Comparison of ENCODE assay signal across 18 cellular contexts in genomic region chr4:71541541-71541940, GRCh38.
DNase-seq lines count a peak whose midpoint lies in the region; ATAC-seq and TF ChIP-seq lines count a peak whose summit lies in the region.
"Had no signal": no experiment of that assay in that cellular context is flagged by ENCODE, and none has a peak within 500 bp of the region (broad histone marks: within the 10 kb centered on the region; RNA-seq: fewer than 3 reads in every experiment).

No MANE protein-coding gene starts in this region.

- no peak overlapping the region for H2BK120ac ChIP-seq in neuronal stem cell (ENCODE audit: low read depth, low read length)

- intact Hi-C loops in head of caudate nucleus (cut with DNase I), result no loop called here

- H3K36me3 ChIP-seq in GM23338 (ENCODE audit: insufficient read depth) (no peaks in the 10 kb centered on the region), neuronal stem cell (replicated peaks in 1 of 2; ENCODE audit: control insufficient read depth in 2 of 2, insufficient read depth in 2 of 2, low read length in 2 of 2) (no peaks in the 10 kb centered on the region), MG63 (no peaks in the 10 kb centered on the region)
- H3K36me3 ChIP-seq: BE2C had no signal

- H3K4me3 Mint-ChIP-seq in GM23338, result no peak overlapping the region
- H3K4me3 Mint-ChIP-seq: CD14-positive monocyte; CD4-positive, alpha-beta memory T cell; HFFc6; IgD-negative memory B cell had no signal

- H3K27me3 ChIP-seq in GM23338 (ENCODE audit: insufficient read depth), result no peaks in the 10 kb centered on the region
- H3K27me3 ChIP-seq in neuronal stem cell (ENCODE audit: control insufficient read depth in 3 of 3, insufficient read depth in 3 of 3, low read depth in 1 of 3, low read length in 3 of 3), result no peaks in the 10 kb centered on the region
- no peaks in the 10 kb centered on the region for H3K27me3 ChIP-seq in MG63
- H3K27me3 ChIP-seq: BE2C had no signal

- H2AFZ ChIP-seq in GM23338 (0 out of 2 replicates have a peak overlapping the region, but pooled peaks have one; percentile 38), neuronal stem cell (ENCODE audit: low read length) (peak overlapping the region; percentile 81)

- H3K14ac ChIP-seq in neuronal stem cell (ENCODE audit: low read length), result no peak overlapping the region

- no peaks in the 10 kb centered on the region for H3F3A ChIP-seq in GM23338 (replicated peaks; ENCODE audit: low read depth)

- H3K18ac ChIP-seq in neuronal stem cell (ENCODE audit: low read length), result no peak overlapping the region

- H2BK12ac ChIP-seq in neuronal stem cell (ENCODE audit: low read length), result no peak overlapping the region

- no CpG with 5 or more reads among the region's 2 CpGs for WGBS in neuronal stem cell (ENCODE audit: extremely low coverage in 2 of 2, insufficient read length in 2 of 2, insufficient replicate concordance in 1 of 2), 2 donors

- no peaks in the 10 kb centered on the region for H3K4me1 ChIP-seq in GM23338 (ENCODE audit: insufficient read depth)
- peaks cover 0 to 12% of the 10 kb centered on the region in 2 donors for H3K4me1 ChIP-seq in neuronal stem cell (ENCODE audit: control insufficient read depth in 2 of 2, insufficient read depth in 1 of 2, low read depth in 1 of 2, low read length in 2 of 2)
- H3K4me1 ChIP-seq: BE2C had no signal

- H3K4me2 ChIP-seq in GM23338 (no peak overlapping the region), neuronal stem cell (ENCODE audit: insufficient read depth, low read length, poor library complexity, severe bottlenecking) (no peak overlapping the region)

- ATAC-seq in GM23338 (no peak), GM21447 (IDR thresholded peaks at IDR 0.05; ENCODE audit: unreplicated experiment) (no peak)

- no peak for TF ChIP-seq CTCF in GM23338 (conservative IDR thresholded peaks at IDR 0.05; ENCODE audit: low read depth in 2 of 2)

- H3K27ac Mint-ChIP-seq in GM23338, result no peak overlapping the region
- H3K27ac Mint-ChIP-seq: CD4-positive, alpha-beta memory T cell; HFFc6; IgD-negative memory B cell had no signal

- H3K9ac ChIP-seq in neuronal stem cell (ENCODE audit: low read depth, low read length, poor library complexity), result no peak overlapping the region

- H3K79me2 ChIP-seq in GM23338 (replicated peaks; ENCODE audit: insufficient read depth), result no peaks in the 10 kb centered on the region

- H3K27ac ChIP-seq in GM23338 (ENCODE audit: low read depth), result no peak overlapping the region
- no peak overlapping the region for H3K27ac ChIP-seq in neuronal stem cell (replicated peaks; ENCODE audit: low read length)

- H3K4ac ChIP-seq in neuronal stem cell (ENCODE audit: low read length), result no peak overlapping the region

- H3K9me2 ChIP-seq in GM23338 (ENCODE audit: insufficient read depth), result no peaks in the 10 kb centered on the region

- no peaks in the 10 kb centered on the region for H3K36me3 Mint-ChIP-seq in GM23338 (ENCODE audit: low read depth)
- H3K36me3 Mint-ChIP-seq: CD14-positive monocyte; CD4-positive, alpha-beta memory T cell; IgD-negative memory B cell had no signal

- no peaks in the 10 kb centered on the region for H3K9me3 Mint-ChIP-seq in GM23338
- H3K9me3 Mint-ChIP-seq: HFFc6 had no signal

- no peak overlapping the region for H2BK5ac ChIP-seq in neuronal stem cell (ENCODE audit: low read length)

- no peak overlapping the region for H2AK5ac ChIP-seq in neuronal stem cell (ENCODE audit: low read depth, low read length)

- no peak for DNase-seq in GM23338 (ENCODE audit: low spot score)
- DNase-seq in head of caudate nucleus, result peak in 27 of 42 donors; percentile 13 to 78 (median 41)
- DNase-seq in neuronal stem cell (ENCODE audit: low spot score), result no peak
- no peak for DNase-seq in activated T-cell treated with anti-CD3 and anti-CD28 coated beads for 4 hours
- no peak for DNase-seq in MG63
- no peak for DNase-seq in activated CD4-positive, CD25-positive, alpha-beta regulatory T cell treated with anti-CD3 and anti-CD28 coated beads, Interleukin-2, amount 50 U/mL, for 72 hours
- DNase-seq: ACHN; BE2C; CD4-positive, alpha-beta memory T cell; DMS153; DMS79; GDM1; HCEC 1CT; HFFc6; KBM-7 had no signal

- H4K20me1 ChIP-seq in GM23338 (replicated peaks; ENCODE audit: insufficient read depth), result no peaks in the 10 kb centered on the region

- H2BK15ac ChIP-seq in neuronal stem cell (ENCODE audit: low read length), result no peak overlapping the region

- no peak overlapping the region for H4K91ac ChIP-seq in neuronal stem cell (ENCODE audit: low read depth, low read length, poor library complexity)

- peaks cover 5% of the 10 kb centered on the region for H3K4me1 Mint-ChIP-seq in GM23338
- H3K4me1 Mint-ChIP-seq: CD4-positive, alpha-beta memory T cell had no signal

- H4K8ac ChIP-seq in neuronal stem cell (ENCODE audit: low read depth, low read length), result no peak overlapping the region

- H3K9me3 ChIP-seq in neuronal stem cell (replicated peaks in 1 of 2; ENCODE audit: control insufficient read depth in 2 of 2, insufficient read depth in 1 of 2, low read depth in 1 of 2, low read length in 2 of 2) (no peaks in the 10 kb centered on the region), MG63 (no peaks in the 10 kb centered on the region)
- H3K9me3 ChIP-seq: BE2C had no signal

- H3K4me3 ChIP-seq in GM23338, result no peak overlapping the region
- H3K4me3 ChIP-seq in neuronal stem cell (ENCODE audit: low read length in 2 of 2), result no peak overlapping the region
- no peak overlapping the region for H3K4me3 ChIP-seq in MG63

- peaks cover 6% of the 10 kb centered on the region for H3K27me3 Mint-ChIP-seq in GM23338 (ENCODE audit: insufficient read depth, low read depth, poor library complexity)
- H3K27me3 Mint-ChIP-seq: CD4-positive, alpha-beta memory T cell; IgD-negative memory B cell had no signal

- no peaks in the 10 kb centered on the region for H3K79me1 ChIP-seq in neuronal stem cell (ENCODE audit: low read depth, low read length)

- no peak overlapping the region for H3K23ac ChIP-seq in neuronal stem cell (ENCODE audit: low read depth, low read length, poor library complexity)

TF ChIP-seq in GM23338, 12 proteins besides CTCF, POLR2A, EP300 and RAD21 (continues in another document):
- TF ChIP-seq JUNB (IDR thresholded peaks at IDR 0.05; ENCODE audit: unreplicated experiment), result no peak
- TF ChIP-seq POLR2AphosphoS5 (IDR thresholded peaks at IDR 0.05; ENCODE audit: low read depth), result no peak
- TF ChIP-seq ZNF114 (CRISPR knock-in tag; IDR thresholded peaks at IDR 0.05), result no peak
- no peak for TF ChIP-seq ZNF331 (CRISPR knock-in tag; IDR thresholded peaks at IDR 0.05; ENCODE audit: low read depth)
- TF ChIP-seq ZNF462 (CRISPR knock-in tag; IDR thresholded peaks at IDR 0.05), result no peak
- TF ChIP-seq NANOG (IDR thresholded peaks at IDR 0.05; ENCODE audit: borderline replicate concordance), result no peak

Comparison
In these comparisons a context has a peak if more than half of its experiments do, and no peak if none do; other contexts are left out.
1. DNase-seq: peak in head of caudate nucleus (27 of 42); none in GM23338 (single experiment), neuronal stem cell (single experiment), activated T-cell treated with anti-CD3 and anti-CD28 coated beads for 4 hours (single experiment), MG63 (single experiment) and activated CD4-positive, CD25-positive, alpha-beta regulatory T cell treated with anti-CD3 and anti-CD28 coated beads, Interleukin-2, amount 50 U/mL, for 72 hours (single experiment).